In the genomic region with DNA sequence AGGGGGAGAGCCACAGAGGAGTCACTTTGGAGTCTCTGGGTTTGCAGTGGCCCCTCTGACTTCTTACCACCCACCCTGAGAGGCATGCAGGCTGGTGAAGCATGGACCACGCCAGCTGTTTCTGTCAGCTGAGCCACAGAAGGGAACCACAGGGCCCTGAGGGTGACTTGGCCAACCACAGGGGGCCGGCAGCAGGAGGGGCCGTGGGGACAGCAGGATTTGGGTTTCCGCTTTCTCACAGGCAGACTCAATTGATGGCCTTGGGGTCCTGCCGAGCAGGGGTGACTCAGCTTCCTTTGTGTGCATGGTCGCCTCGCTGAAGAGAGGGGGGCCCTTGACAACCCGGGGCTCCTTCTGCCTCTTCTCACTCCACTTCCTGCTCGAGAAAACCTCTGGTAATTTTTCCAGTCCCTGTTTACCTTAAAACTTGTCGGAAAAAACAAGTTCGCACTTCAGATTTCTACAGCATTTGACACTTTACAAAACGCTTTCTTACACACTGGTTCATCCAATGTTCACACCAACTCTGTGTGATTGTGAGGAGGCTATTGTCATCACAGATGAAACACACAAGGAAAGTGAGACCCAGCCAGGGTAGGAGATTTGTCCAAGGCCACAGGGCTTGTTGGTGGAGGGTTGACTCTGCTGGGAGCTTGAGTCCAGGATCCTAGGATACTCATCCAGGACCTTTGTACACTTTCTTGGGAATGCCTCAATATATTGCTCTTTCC, we compare ENCODE assay signal across 8 cellular contexts.
DNase-seq lines count a peak whose midpoint lies in the region; ATAC-seq and TF ChIP-seq lines count a peak whose summit lies in the region.

No MANE protein-coding gene starts in this region.

- H3K27me3 ChIP-seq in H7 (ENCODE audit: control insufficient read depth, insufficient read depth, low read length) (no peaks in the 10 kb centered on the region), adrenal gland (no peaks in the 10 kb centered on the region), spleen (replicated peaks in 1 of 7) (no peaks in the 10 kb centered on the region)

- CTCF ChIA-PET in HEK293T (lab: Yijun Ruan, JAX): no interaction called here

- H3K36me3 ChIP-seq in H7 (replicated peaks; ENCODE audit: control insufficient read depth, insufficient read depth, low read length) (no peaks in the 10 kb centered on the region), adrenal gland (replicated peaks in 1 of 2) (no peaks in the 10 kb centered on the region), spleen (no peaks in the 10 kb centered on the region)

- H3K4me3 ChIP-seq in H7 (ENCODE audit: insufficient read depth, low read depth, low read length): no peak overlapping the region
- no peak overlapping the region for H3K4me3 ChIP-seq in adrenal gland
- H3K4me3 ChIP-seq in spleen: peak overlapping the region in 1 of 8 donors; percentile 1

- DNase-seq in H7 (peak; percentile 13), LHCN-M2 (ENCODE audit: low read depth) (peak; percentile 52), adrenal gland (peak in 6 of 7 donors; percentile 36 to 60 (median 48)), spleen (peak; percentile 93), HEK293T (ENCODE audit: extremely low spot score) (no peak), D341Med (ENCODE audit: low spot score) (no peak), ureter (ENCODE audit: low spot score) (no peak)

- intact Hi-C loops in adrenal gland (cut with DNase I): no loop called here
- intact Hi-C loops in spleen (cut with DNase I; ENCODE audit: low total_unique reads): no loop called here

- TF ChIP-seq CTCF in adrenal gland (IDR thresholded peaks at IDR 0.05) (no peak), spleen (IDR thresholded peaks at IDR 0.05 in 8 of 11, conservative IDR thresholded peaks at IDR 0.05 in 3 of 11) (peak in 5 of 11 experiments; percentile 4 to 26 (median 24))

- 40 to 52% (median 44%) methylated on average over 11 to 12 of the region's 12 CpGs for WGBS in adrenal gland, 4 donors
- 11 to 41% (median 15%) methylated on average over 10 to 12 of the region's 12 CpGs for WGBS in spleen, 5 donors

- peak; percentile 89 for ATAC-seq in GM18505 (IDR thresholded peaks at IDR 0.05; ENCODE audit: unreplicated experiment)

- no peaks in the 10 kb centered on the region for H3K9me3 ChIP-seq in adrenal gland (replicated peaks in 1 of 3)
- peaks cover 0 to 8% (median 0%) of the 10 kb centered on the region in 8 donors for H3K9me3 ChIP-seq in spleen

- POLR2A ChIA-PET in HEK293T (lab: Yijun Ruan, JAX): no interaction called here

- peaks cover 0 to 6% of the 10 kb centered on the region in 2 donors for H3K4me1 ChIP-seq in adrenal gland (replicated peaks in 1 of 2)
- H3K4me1 ChIP-seq in spleen: peaks cover 17 to 57% (median 39%) of the 10 kb centered on the region in 6 donors

- TF ChIP-seq POLR2A in GM18505 (IDR thresholded peaks at IDR 0.05; ENCODE audit: borderline replicate concordance, extremely low read depth, insufficient read depth, insufficient read length) (no peak), adrenal gland (IDR thresholded peaks at IDR 0.05) (no peak), spleen (IDR thresholded peaks at IDR 0.05) (no peak)

- H3K27ac ChIP-seq in adrenal gland (no peak overlapping the region), spleen (peak overlapping the region; percentile 0 to 78 (median 59))

TF ChIP-seq in HEK293T, 16 proteins besides CTCF, POLR2A, EP300 and RAD21:
- TF ChIP-seq TARDBP (IDR thresholded peaks at IDR 0.05) (no peak), SP1 (IDR thresholded peaks at IDR 0.05) (no peak), FOXM1 (IDR thresholded peaks at IDR 0.05; ENCODE audit: borderline replicate concordance) (no peak), CTBP1 (IDR thresholded peaks at IDR 0.05; ENCODE audit: borderline replicate concordance) (no peak), L3MBTL2 (conservative IDR thresholded peaks at IDR 0.05) (no peak), ARNT (IDR thresholded peaks at IDR 0.05) (no peak), FOXA1 (IDR thresholded peaks at IDR 0.05) (no peak), HDGF (IDR thresholded peaks at IDR 0.05; ENCODE audit: borderline replicate concordance) (no peak), SUZ12 (IDR thresholded peaks at IDR 0.05) (no peak), ELF4 (IDR thresholded peaks at IDR 0.05) (no peak), BHLHE40 (IDR thresholded peaks at IDR 0.05; ENCODE audit: borderline replicate concordance) (no peak), ZNF384 (IDR thresholded peaks at IDR 0.05) (no peak), FOXK2 (IDR thresholded peaks at IDR 0.05) (no peak), PKNOX1 (IDR thresholded peaks at IDR 0.05) (no peak)

Comparison
In these comparisons a context has a peak if more than half of its experiments do, and no peak if none do; other contexts are left out.
1. DNase-seq: peak in H7 (single experiment), LHCN-M2 (single experiment), adrenal gland (6 of 7) and spleen (single experiment); none in HEK293T (single experiment), D341Med (single experiment) and ureter (single experiment).
2. H3K27ac ChIP-seq: peak in spleen (8 of 8); none in adrenal gland (0 of 5).